ENCODE assay signal across 14 cellular contexts in the genomic region with DNA sequence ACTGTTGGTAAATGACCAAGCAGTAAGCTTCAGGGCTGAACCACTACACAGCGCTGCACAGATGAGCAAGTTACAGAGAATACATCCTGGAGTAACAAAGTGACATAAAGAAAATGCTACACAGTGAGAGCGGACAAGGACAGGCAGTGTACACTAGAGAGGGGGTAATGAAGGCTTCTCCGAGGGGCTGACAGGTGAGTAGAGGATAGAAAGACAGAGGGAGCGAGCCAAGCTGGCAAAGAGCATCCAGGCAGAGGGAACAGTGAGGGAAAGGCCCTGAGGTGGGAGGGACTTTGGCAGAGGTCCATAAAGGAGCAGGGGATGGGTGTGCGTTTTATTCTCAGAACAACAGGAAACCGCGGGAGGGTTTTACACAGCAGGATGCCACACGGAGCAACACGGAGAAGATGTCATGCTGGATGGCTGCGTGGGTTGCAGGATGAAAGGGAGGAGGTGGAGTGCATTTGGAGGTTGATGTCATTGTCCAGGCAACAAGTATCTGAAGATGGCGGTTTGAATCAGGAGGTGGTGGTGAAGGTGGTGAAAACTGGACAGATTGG. TPM values are rescaled to one million over a fixed set of nuclear protein-coding genes. Genes with fewer than 3 reads are reported as not detected.
DNase-seq lines count a peak whose midpoint lies in the region; ATAC-seq lines count a peak whose summit lies in the region.
"Had no signal": no experiment of that assay in that cellular context is flagged by ENCODE, and none has a peak within 500 bp of the region (broad histone marks: within the 10 kb centered on the region; RNA-seq: fewer than 3 reads in every experiment).

No MANE protein-coding gene starts in this region.

- DNase-seq in T follicular helper cell (ENCODE audit: low read depth): peak; percentile 56
- DNase-seq in activated T-cell treated with anti-CD3 and anti-CD28 coated beads, Interleukin-2, amount 50 U/mL, for 72 hours: peak; percentile 63 to 65
- peak; percentile 26 to 87 (median 67) for DNase-seq in naive thymus-derived CD8-positive, alpha-beta T cell
- no peak for DNase-seq in NAMALWA (ENCODE audit: low spot score)
- no peak for DNase-seq in NCI-H524 (lab: John Stamatoyannopoulos, UW)
- no peak for DNase-seq in NCI-H146 treated with DMSO at 0.1 percent for 48 hours (lab: John Stamatoyannopoulos, UW; ENCODE audit: unreplicated experiment)
- DNase-seq: cortex of kidney, H9, MM.1S, OCI-M1 had no signal

- peak overlapping the region in 6 of 11 experiments; percentile 1 to 17 (median 10); a peak in 4 of 22 replicates for H3K4me2 ChIP-seq in BLaER1 treated with 17β-estradiol and CSF1 and Interleukin-3, amounts not matched to agents 10 nM and 100 nM

- H4K20me1 ChIP-seq in BLaER1 treated with 17β-estradiol and CSF1 and Interleukin-3, amounts not matched to agents 10 nM and 100 nM: no peaks in the 10 kb centered on the region

- peak overlapping the region; percentile 43 to 77 for H3K4me3 Mint-ChIP-seq in activated T-cell treated with anti-CD3 and anti-CD28 coated beads, Interleukin-2, amount 50 U/mL, for 72 hours
- H3K4me3 Mint-ChIP-seq in naive thymus-derived CD8-positive, alpha-beta T cell: peak overlapping the region; percentile 65 to 82 (median 78)
- H3K4me3 Mint-ChIP-seq: H9; stimulated activated memory B cell treated with anti-CD40 and anti-IgM and Interleukin-4, amounts not matched to agents 10 μg/mL and 1 μg/mL and 100 μg/mL, for 72 hours had no signal

- no peak overlapping the region for H3K4me3 ChIP-seq in BLaER1 treated with 17β-estradiol and CSF1 and Interleukin-3, amounts not matched to agents 10 nM and 100 nM

- no peaks in the 10 kb centered on the region for H3K27me3 Mint-ChIP-seq in activated T-cell treated with anti-CD3 and anti-CD28 coated beads, Interleukin-2, amount 50 U/mL, for 72 hours (ENCODE audit: low read depth)
- peaks cover 0 to 5% (median 0%) of the 10 kb centered on the region in 5 donors for H3K27me3 Mint-ChIP-seq in naive thymus-derived CD8-positive, alpha-beta T cell

- peak overlapping the region; percentile 16 for H3K27ac Mint-ChIP-seq in activated T-cell treated with anti-CD3 and anti-CD28 coated beads, Interleukin-2, amount 50 U/mL, for 72 hours
- H3K27ac Mint-ChIP-seq in naive thymus-derived CD8-positive, alpha-beta T cell: peak overlapping the region; percentile 81 to 99 (median 95)
- H3K27ac Mint-ChIP-seq: H9; stimulated activated memory B cell treated with anti-CD40 and anti-IgM and Interleukin-4, amounts not matched to agents 10 μg/mL and 1 μg/mL and 100 μg/mL, for 72 hours had no signal

- H3K9me3 ChIP-seq in BLaER1 treated with 17β-estradiol and CSF1 and Interleukin-3, amounts not matched to agents 10 nM and 100 nM (replicated peaks in 1 of 11): peaks cover 7 to 15% (median 12%) of the 10 kb centered on the region in 11 experiments; a peak in 20 of 22 replicates

- peak; percentile 82 to 85 for ATAC-seq in activated T-cell treated with anti-CD3 and anti-CD28 coated beads, Interleukin-2, amount 50 U/mL, for 72 hours (replicated peaks in 1 of 2)
- peak; percentile 86 to 91 for ATAC-seq in naive thymus-derived CD8-positive, alpha-beta T cell
- ATAC-seq in HG03439 (IDR thresholded peaks at IDR 0.05; ENCODE audit: unreplicated experiment): no peak
- ATAC-seq: stimulated activated memory B cell treated with anti-CD40 and anti-IgM and Interleukin-4, amounts not matched to agents 10 μg/mL and 1 μg/mL and 100 μg/mL, for 72 hours had no signal

- H3K9ac ChIP-seq in BLaER1 treated with 17β-estradiol and CSF1 and Interleukin-3, amounts not matched to agents 10 nM and 100 nM: no peak overlapping the region

- peaks cover 0 to 20% (median 10%) of the 10 kb centered on the region in 10 experiments; a peak in 10 of 20 replicates for H3K4me1 ChIP-seq in BLaER1 treated with 17β-estradiol and CSF1 and Interleukin-3, amounts not matched to agents 10 nM and 100 nM

- H3K36me3 Mint-ChIP-seq in activated T-cell treated with anti-CD3 and anti-CD28 coated beads, Interleukin-2, amount 50 U/mL, for 72 hours (ENCODE audit: insufficient read depth in 2 of 2): no peaks in the 10 kb centered on the region
- H3K36me3 Mint-ChIP-seq in naive thymus-derived CD8-positive, alpha-beta T cell: peaks cover 0 to 2% (median 0%) of the 10 kb centered on the region in 3 donors
- H3K36me3 Mint-ChIP-seq: stimulated activated memory B cell treated with anti-CD40 and anti-IgM and Interleukin-4, amounts not matched to agents 10 μg/mL and 1 μg/mL and 100 μg/mL, for 72 hours had no signal

- H3K9me3 Mint-ChIP-seq in activated T-cell treated with anti-CD3 and anti-CD28 coated beads, Interleukin-2, amount 50 U/mL, for 72 hours: no peaks in the 10 kb centered on the region
- peaks cover 0 to under 1% (median 0%) of the 10 kb centered on the region in 9 donors for H3K9me3 Mint-ChIP-seq in naive thymus-derived CD8-positive, alpha-beta T cell

- peaks cover 44% of the 10 kb centered on the region for H3K4me1 Mint-ChIP-seq in activated T-cell treated with anti-CD3 and anti-CD28 coated beads, Interleukin-2, amount 50 U/mL, for 72 hours (ENCODE audit: low read depth)
- H3K4me1 Mint-ChIP-seq in naive thymus-derived CD8-positive, alpha-beta T cell: peaks cover 30 to 72% (median 53%) of the 10 kb centered on the region in 4 donors
- H3K4me1 Mint-ChIP-seq: stimulated activated memory B cell treated with anti-CD40 and anti-IgM and Interleukin-4, amounts not matched to agents 10 μg/mL and 1 μg/mL and 100 μg/mL, for 72 hours had no signal

- H3K27ac ChIP-seq in BLaER1 treated with 17β-estradiol and CSF1 and Interleukin-3, amounts not matched to agents 10 nM and 100 nM: no peak overlapping the region

- POLR2A ChIA-PET in naive thymus-derived CD8-positive, alpha-beta T cell (lab: Charles Lee): interaction anchor here (0.7 to 6.5 kb wide), 10 partner anchors 9 to 1025 kb away, joined by 3 to 69 read pairs (median 3); a partner anchor contains a TSS

- no peaks in the 10 kb centered on the region for H3K36me3 ChIP-seq in BLaER1 treated with 17β-estradiol and CSF1 and Interleukin-3, amounts not matched to agents 10 nM and 100 nM

- no peaks in the 10 kb centered on the region for H3K27me3 ChIP-seq in BLaER1 treated with 17β-estradiol and CSF1 and Interleukin-3, amounts not matched to agents 10 nM and 100 nM

RNA-seq across cellular contexts. Expression of a gene that starts 13.4 kb away (rescaled TPM):
- total RNA-seq in activated T-cell treated with anti-CD3 and anti-CD28 coated beads, Interleukin-2, amount 50 U/mL, for 72 hours: under 1 TPM in 1 of 2 donors, not detected in 1; 0.58 TPM
- 1 to 10 TPM; 9.6 TPM for total RNA-seq in naive thymus-derived CD8-positive, alpha-beta T cell
- polyA plus RNA-seq in naive thymus-derived CD8-positive, alpha-beta T cell: 1 to 10 TPM in 2 of 3 donors, under 1 TPM in 1; 0.17 to 1.6 (median 1.3) TPM
- total RNA-seq: H9, mesenteric fat pad had no signal

Comparison
In these comparisons a context has a peak if more than half of its experiments do, and no peak if none do; other contexts are left out.
1. DNase-seq: peak in T follicular helper cell (single experiment), activated T-cell treated with anti-CD3 and anti-CD28 coated beads, Interleukin-2, amount 50 U/mL, for 72 hours (2 of 2) and naive thymus-derived CD8-positive, alpha-beta T cell (10 of 10); none in NAMALWA (single experiment), NCI-H524 (0 of 2) and NCI-H146 treated with DMSO at 0.1 percent for 48 hours (single experiment).
2. RNA of a gene that starts 13.4 kb away (total RNA-seq): 9.6 TPM in naive thymus-derived CD8-positive, alpha-beta T cell; 0.58 TPM in activated T-cell treated with anti-CD3 and anti-CD28 coated beads, Interleukin-2, amount 50 U/mL, for 72 hours; every median in the first group is over 4 times any median in the second.